Comparison of ENCODE assay signal across 10 cellular contexts in genomic region chr6:48068326-48069191, GRCh38. TPM values are rescaled to one million over a fixed set of nuclear protein-coding genes. Genes with fewer than 3 reads are reported as not detected.
DNase-seq lines count a peak whose midpoint lies in the region; ATAC-seq, FAIRE-seq and TF ChIP-seq lines count a peak whose summit lies in the region.
"Had no signal": no experiment of that assay in that cellular context is flagged by ENCODE, and none has a peak within 500 bp of the region (broad histone marks: within the 10 kb centered on the region; RNA-seq: fewer than 3 reads in every experiment).

No MANE protein-coding gene starts in this region.

- POLR2A ChIA-PET in A549 (lab: Yijun Ruan, JAX), result no interaction called here

- TF ChIP-seq CTCF in A549 (IDR thresholded peaks at IDR 0.05) (no peak), dorsolateral prefrontal cortex (IDR thresholded peaks at IDR 0.05 in 54 of 56, conservative IDR thresholded peaks at IDR 0.05 in 2 of 56; ENCODE audit: low read depth in 1 of 56, partially characterized antibody in 56 of 56) (no peak)

- no peak for FAIRE-seq in A549 (lab: Jason Lieb, UNC)

- peak; percentile 71 to 80 for ATAC-seq in A549
- ATAC-seq in HG03442 (IDR thresholded peaks at IDR 0.05; ENCODE audit: unreplicated experiment), result no peak
- ATAC-seq in HG03135 (IDR thresholded peaks at IDR 0.05; ENCODE audit: unreplicated experiment), result no peak

- TF ChIP-seq POLR2A in A549 (IDR thresholded peaks at IDR 0.05; ENCODE audit: low read length), result no peak

- H3K4me3 ChIP-seq in A549 (peak overlapping the region; percentile 47), dorsolateral prefrontal cortex (peak overlapping the region in 58 of 59 donors; percentile 29 to 71 (median 56))
- H3K4me3 ChIP-seq: SJSA1 had no signal

- no peaks in the 10 kb centered on the region for H3K9me3 ChIP-seq in A549
- H3K9me3 ChIP-seq: neutrophil, SJSA1 had no signal

- peak overlapping the region; percentile 91 for H3K4me2 ChIP-seq in A549

- no peak for TF ChIP-seq EP300 in A549 (IDR thresholded peaks at IDR 0.05)

- H3K27ac ChIP-seq in A549 (peak overlapping the region in 1 of 2 experiments; percentile 77; a peak in 2 of 6 replicates), dorsolateral prefrontal cortex (peak overlapping the region in 47 of 59 donors; percentile 9 to 88 (median 66))
- H3K27ac ChIP-seq: neutrophil, SJSA1 had no signal

- CTCF ChIA-PET in A549 (lab: Yijun Ruan, JAX), result interaction anchor here (0.6 to 1.4 kb wide), 3 partner anchors 13 to 75 kb away, joined by 3 read pairs; no protein-coding TSS in a partner anchor

- H3K27me3 ChIP-seq in dorsolateral prefrontal cortex, result peaks cover 0 to 38% (median 0%) of the 10 kb centered on the region in 45 donors

- DNase-seq in A549 (ENCODE audit: low read depth in 1 of 2, low spot score in 1 of 2), result peak in 1 of 2 experiments; percentile 2
- peak; percentile 23 for DNase-seq in M059J (ENCODE audit: low read depth)
- DNase-seq in dorsolateral prefrontal cortex, result peak in 7 of 10 donors; percentile 36 to 55 (median 51)
- peak; percentile 15 for DNase-seq in myocyte (ENCODE audit: low read depth)
- DNase-seq in mucosa of gallbladder (ENCODE audit: low spot score), result no peak
- no peak for DNase-seq in HuH-7 (ENCODE audit: low spot score)

- H3K4me1 ChIP-seq in A549, result no peaks in the 10 kb centered on the region
- H3K4me1 ChIP-seq: SJSA1 had no signal

- 32% methylated on average over 8 of the region's 63 CpGs for WGBS in A549 (ENCODE audit: missing lambda C conversion rate)

- TF ChIP-seq RAD21 in A549 (conservative IDR thresholded peaks at IDR 0.05 in 1 of 2, IDR thresholded peaks at IDR 0.05 in 1 of 2), result no peak

- intact Hi-C loops in dorsolateral prefrontal cortex (cut with DNase I), result no loop called here

TF ChIP-seq in A549, 52 proteins besides CTCF, POLR2A, EP300 and RAD21:
- no peak for TF ChIP-seq RFX5 (IDR thresholded peaks at IDR 0.05)
- TF ChIP-seq POLR2AphosphoS2 (conservative IDR thresholded peaks at IDR 0.05; ENCODE audit: low read length), result no peak
- no peak for TF ChIP-seq TFCP2L1 (CRISPR knock-in tag; IDR thresholded peaks at IDR 0.05)
- TF ChIP-seq FOSB (CRISPR knock-in tag; IDR thresholded peaks at IDR 0.05), result no peak
- TF ChIP-seq CEBPB (IDR thresholded peaks at IDR 0.05), result no peak
- TF ChIP-seq CHD2 (IDR thresholded peaks at IDR 0.05; ENCODE audit: low read length, partially characterized antibody), result no peak
TF ChIP-seq in A549: peak in this region for 0.

RNA-seq across cellular contexts. Expression of gene PTCHD4, which starts 42.4 kb away (rescaled TPM):
- polyA plus RNA-seq in A549 (2011; rRNA removed) (0.16 and 0.21 TPM in 2 replicates), A549 (2017; fragmentation: RNase III; extraction: RNeasy Plus Mini Kit Qiagen cat#74134 plus additional on column Dnase treatment) (0.15 to 0.16 TPM (median 0.15 TPM) in 3 replicates)
- not detected in 2 replicates for polyA plus RNA-seq in A549 (2012; cell fraction: cytosol; rRNA removed)
- 0.01 and 0.04 TPM in 2 replicates for polyA plus RNA-seq in A549 (2012; cell fraction: nucleus; rRNA removed)
- 0.21 and 0.24 TPM in 2 replicates for polyA minus RNA-seq in A549 (2011; rRNA and poly(A)+ RNA removed)
- 0.15 and 1.3 TPM in 2 replicates for total RNA-seq in M059J (2014; rRNA removed; shearing (Covaris generic))
- total RNA-seq in dorsolateral prefrontal cortex (10 to 100 TPM in 110 of 120 experiments, 1 to 10 TPM in 10; 5.3 to 23.5 (median 13.7) TPM), myocyte (19.2 and 26.4 TPM in 2 replicates), mucosa of gallbladder (not detected)
- polyA plus RNA-seq in myocyte (2012), result 10.0 TPM

Comparison
In these comparisons a context has a peak if more than half of its experiments do, and no peak if none do; other contexts are left out.
1. ATAC-seq: peak in A549 (2 of 2); none in HG03442 (single experiment) and HG03135 (single experiment).
2. DNase-seq: peak in M059J (single experiment), dorsolateral prefrontal cortex (7 of 10) and myocyte (single experiment); none in mucosa of gallbladder (single experiment) and HuH-7 (single experiment).